2 cellular contexts compared by ENCODE assay signal in the genomic region with DNA sequence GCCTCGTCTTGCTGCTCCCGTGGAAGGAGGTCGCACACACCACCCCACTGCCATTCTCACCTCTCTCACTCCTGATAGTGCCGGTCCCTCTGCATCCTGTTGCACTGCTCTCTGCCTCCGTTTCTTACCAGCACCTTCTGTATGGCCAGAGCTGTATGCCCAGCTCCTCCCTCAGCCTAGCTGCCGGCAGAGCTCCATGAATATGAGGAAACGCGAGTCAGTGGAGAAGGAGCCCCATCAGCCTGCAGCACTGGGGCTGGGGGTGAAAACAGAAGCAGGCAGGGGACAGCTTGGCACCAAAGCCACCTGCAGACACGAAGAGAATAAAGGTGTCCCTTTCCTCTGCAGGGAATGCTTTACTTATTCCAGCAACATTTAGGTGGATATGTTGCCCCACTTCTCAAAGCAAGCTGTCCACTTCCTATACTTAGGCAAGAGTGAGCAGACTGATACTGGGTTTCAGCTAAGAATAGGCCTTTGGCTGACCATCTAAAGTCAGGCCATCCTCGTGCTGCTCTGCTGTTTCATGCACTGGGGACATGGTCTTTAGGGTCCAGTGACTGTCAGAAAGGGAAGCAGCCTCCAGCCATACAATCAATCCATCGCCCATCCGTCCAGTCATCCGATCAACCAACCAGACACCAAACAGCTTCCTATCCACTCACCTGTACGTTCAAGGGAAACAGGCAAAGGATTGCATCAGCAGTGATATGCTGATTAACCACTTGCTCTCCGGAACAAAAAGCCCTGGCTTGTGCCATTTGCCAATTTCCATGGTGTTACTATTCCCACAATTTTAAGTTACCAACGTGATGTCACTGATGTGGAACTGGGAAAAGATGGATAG.
TF ChIP-seq lines count a peak whose summit lies in the region.

No MANE protein-coding gene starts in this region.

TF ChIP-seq in GM23338, 12 proteins besides CTCF, POLR2A, EP300 and RAD21 (continues in another document):
- TF ChIP-seq, protein P1, sequence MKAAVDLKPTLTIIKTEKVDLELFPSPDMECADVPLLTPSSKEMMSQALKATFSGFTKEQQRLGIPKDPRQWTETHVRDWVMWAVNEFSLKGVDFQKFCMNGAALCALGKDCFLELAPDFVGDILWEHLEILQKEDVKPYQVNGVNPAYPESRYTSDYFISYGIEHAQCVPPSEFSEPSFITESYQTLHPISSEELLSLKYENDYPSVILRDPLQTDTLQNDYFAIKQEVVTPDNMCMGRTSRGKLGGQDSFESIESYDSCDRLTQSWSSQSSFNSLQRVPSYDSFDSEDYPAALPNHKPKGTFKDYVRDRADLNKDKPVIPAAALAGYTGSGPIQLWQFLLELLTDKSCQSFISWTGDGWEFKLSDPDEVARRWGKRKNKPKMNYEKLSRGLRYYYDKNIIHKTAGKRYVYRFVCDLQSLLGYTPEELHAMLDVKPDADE (IDR thresholded peaks at IDR 0.05) = no peak
- TF ChIP-seq, protein P2, sequence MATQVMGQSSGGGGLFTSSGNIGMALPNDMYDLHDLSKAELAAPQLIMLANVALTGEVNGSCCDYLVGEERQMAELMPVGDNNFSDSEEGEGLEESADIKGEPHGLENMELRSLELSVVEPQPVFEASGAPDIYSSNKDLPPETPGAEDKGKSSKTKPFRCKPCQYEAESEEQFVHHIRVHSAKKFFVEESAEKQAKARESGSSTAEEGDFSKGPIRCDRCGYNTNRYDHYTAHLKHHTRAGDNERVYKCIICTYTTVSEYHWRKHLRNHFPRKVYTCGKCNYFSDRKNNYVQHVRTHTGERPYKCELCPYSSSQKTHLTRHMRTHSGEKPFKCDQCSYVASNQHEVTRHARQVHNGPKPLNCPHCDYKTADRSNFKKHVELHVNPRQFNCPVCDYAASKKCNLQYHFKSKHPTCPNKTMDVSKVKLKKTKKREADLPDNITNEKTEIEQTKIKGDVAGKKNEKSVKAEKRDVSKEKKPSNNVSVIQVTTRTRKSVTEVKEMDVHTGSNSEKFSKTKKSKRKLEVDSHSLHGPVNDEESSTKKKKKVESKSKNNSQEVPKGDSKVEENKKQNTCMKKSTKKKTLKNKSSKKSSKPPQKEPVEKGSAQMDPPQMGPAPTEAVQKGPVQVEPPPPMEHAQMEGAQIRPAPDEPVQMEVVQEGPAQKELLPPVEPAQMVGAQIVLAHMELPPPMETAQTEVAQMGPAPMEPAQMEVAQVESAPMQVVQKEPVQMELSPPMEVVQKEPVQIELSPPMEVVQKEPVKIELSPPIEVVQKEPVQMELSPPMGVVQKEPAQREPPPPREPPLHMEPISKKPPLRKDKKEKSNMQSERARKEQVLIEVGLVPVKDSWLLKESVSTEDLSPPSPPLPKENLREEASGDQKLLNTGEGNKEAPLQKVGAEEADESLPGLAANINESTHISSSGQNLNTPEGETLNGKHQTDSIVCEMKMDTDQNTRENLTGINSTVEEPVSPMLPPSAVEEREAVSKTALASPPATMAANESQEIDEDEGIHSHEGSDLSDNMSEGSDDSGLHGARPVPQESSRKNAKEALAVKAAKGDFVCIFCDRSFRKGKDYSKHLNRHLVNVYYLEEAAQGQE (IDR thresholded peaks at IDR 0.05; ENCODE audit: unreplicated experiment) = no peak
- no peak for TF ChIP-seq EZH2phosphoT487 (IDR thresholded peaks at IDR 0.05; ENCODE audit: unreplicated experiment)
- TF ChIP-seq ZNF331 (CRISPR knock-in tag; IDR thresholded peaks at IDR 0.05; ENCODE audit: low read depth) = no peak
- no peak for TF ChIP-seq NANOG (IDR thresholded peaks at IDR 0.05; ENCODE audit: borderline replicate concordance)
- TF ChIP-seq STAT1 (IDR thresholded peaks at IDR 0.05; ENCODE audit: unreplicated experiment) = no peak
- TF ChIP-seq ZNF114 (CRISPR knock-in tag; IDR thresholded peaks at IDR 0.05) = no peak
- TF ChIP-seq POLR2AphosphoS5 (IDR thresholded peaks at IDR 0.05; ENCODE audit: low read depth) = no peak
- no peak for TF ChIP-seq JUNB (IDR thresholded peaks at IDR 0.05; ENCODE audit: unreplicated experiment)
- no peak for TF ChIP-seq EZH2 (IDR thresholded peaks at IDR 0.05; ENCODE audit: low read depth, unreplicated experiment)
- TF ChIP-seq CREB1 (CRISPR knock-in tag; IDR thresholded peaks at IDR 0.05; ENCODE audit: low read depth) = no peak

TF ChIP-seq in Ishikawa, 13 proteins besides CTCF, POLR2A, EP300 and RAD21:
- no peak for TF ChIP-seq TEAD4 (IDR thresholded peaks at IDR 0.05)
- TF ChIP-seq CEBPB (IDR thresholded peaks at IDR 0.05) = peak; percentile 27; the same call in 1 of the 2 replicates
